Comparison of ENCODE assay signal across 1 cellular context in genomic region chr22:25354456-25354855, GRCh38.
TF ChIP-seq lines count a peak whose summit lies in the region.

No MANE protein-coding gene starts in this region.

TF ChIP-seq in WTC11, 78 proteins besides CTCF, POLR2A, EP300 and RAD21 (continued from another document):
- TF ChIP-seq, protein P1, sequence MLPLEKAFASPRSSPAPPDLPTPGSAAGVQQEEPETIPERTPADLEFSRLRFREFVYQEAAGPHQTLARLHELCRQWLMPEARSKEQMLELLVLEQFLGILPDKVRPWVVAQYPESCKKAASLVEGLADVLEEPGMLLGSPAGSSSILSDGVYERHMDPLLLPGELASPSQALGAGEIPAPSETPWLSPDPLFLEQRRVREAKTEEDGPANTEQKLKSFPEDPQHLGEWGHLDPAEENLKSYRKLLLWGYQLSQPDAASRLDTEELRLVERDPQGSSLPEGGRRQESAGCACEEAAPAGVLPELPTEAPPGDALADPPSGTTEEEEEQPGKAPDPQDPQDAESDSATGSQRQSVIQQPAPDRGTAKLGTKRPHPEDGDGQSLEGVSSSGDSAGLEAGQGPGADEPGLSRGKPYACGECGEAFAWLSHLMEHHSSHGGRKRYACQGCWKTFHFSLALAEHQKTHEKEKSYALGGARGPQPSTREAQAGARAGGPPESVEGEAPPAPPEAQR (CRISPR knock-in tag; IDR thresholded peaks at IDR 0.05), result no peak
